ENCODE assay signal across 18 cellular contexts in genomic region chr9:108325406-108325805, GRCh38.
DNase-seq lines count a peak whose midpoint lies in the region; ATAC-seq and TF ChIP-seq lines count a peak whose summit lies in the region.
"Had no signal": no experiment of that assay in that cellular context is flagged by ENCODE, and none has a peak within 500 bp of the region (broad histone marks: within the 10 kb centered on the region; RNA-seq: fewer than 3 reads in every experiment).

No MANE protein-coding gene starts in this region.

- peak; percentile 10 to 27 for DNase-seq in NOMO-1 (lab: John Stamatoyannopoulos, UW; ENCODE audit: unreplicated experiment in 2 of 2)
- no peak for DNase-seq in NOMO-1 treated with DMSO at 0.1 percent for 48 hours (lab: John Stamatoyannopoulos, UW; ENCODE audit: unreplicated experiment)
- peak; percentile 12 for DNase-seq in NOMO-1 treated with dmso at 0.1 percent for 144 hours (lab: John Stamatoyannopoulos, UW; ENCODE audit: unreplicated experiment)
- DNase-seq in immature natural killer cell, result no peak
- no peak for DNase-seq in activated CD4-positive, alpha-beta T cell treated with anti-CD3 and anti-CD28 coated beads, Interleukin-2, amount 10 ng/mL, durations not matched to agents 24 days and 14 days
- DNase-seq: AML-193; CD4-positive, alpha-beta memory T cell; DMS153; DMS79; GDM1; GOT3; H9; IMR-90 had no signal

- H3K27ac Mint-ChIP-seq in immature natural killer cell, result no peak overlapping the region
- H3K27ac Mint-ChIP-seq in activated CD4-positive, alpha-beta T cell treated with anti-CD3 and anti-CD28 coated beads, Interleukin-2, amount 10 ng/mL, durations not matched to agents 24 days and 14 days, result no peak overlapping the region
- H3K27ac Mint-ChIP-seq: CD4-positive, alpha-beta memory T cell had no signal

- peaks cover 7 to 41% (median 17%) of the 10 kb centered on the region in 6 donors for H3K9me3 Mint-ChIP-seq in immature natural killer cell
- H3K9me3 Mint-ChIP-seq in activated CD4-positive, alpha-beta T cell treated with anti-CD3 and anti-CD28 coated beads, Interleukin-2, amount 10 ng/mL, durations not matched to agents 24 days and 14 days, result peaks cover 23% of the 10 kb centered on the region

- peaks cover 8 to 9% of the 10 kb centered on the region in 2 experiments for H3K4me1 ChIP-seq in neutrophil (ENCODE audit: control insufficient read depth in 1 of 2, insufficient read depth in 1 of 2, low read depth in 1 of 2, low read length in 1 of 2)
- H3K4me1 ChIP-seq: A549 had no signal

- TF ChIP-seq CTCF in neutrophil (IDR thresholded peaks at IDR 0.05), result peak; percentile 31

- no peaks in the 10 kb centered on the region for H3K36me3 ChIP-seq in neutrophil

- ATAC-seq in GM18519 (IDR thresholded peaks at IDR 0.05; ENCODE audit: low FRiP score, unreplicated experiment), result no peak
- ATAC-seq: A549 had no signal

- H3K27ac ChIP-seq in neutrophil, result peak overlapping the region; percentile 28
- H3K27ac ChIP-seq: 22Rv1, A549, C4-2B had no signal

- H3K4me3 Mint-ChIP-seq in immature natural killer cell, result no peak overlapping the region
- no peak overlapping the region for H3K4me3 Mint-ChIP-seq in activated CD4-positive, alpha-beta T cell treated with anti-CD3 and anti-CD28 coated beads, Interleukin-2, amount 10 ng/mL, durations not matched to agents 24 days and 14 days
- H3K4me3 Mint-ChIP-seq: CD4-positive, alpha-beta memory T cell; H9 had no signal

- no peaks in the 10 kb centered on the region for H3K27me3 ChIP-seq in neutrophil

- H3K27me3 Mint-ChIP-seq in immature natural killer cell (ENCODE audit: low read depth in 3 of 3), result peaks cover 0 to 4% (median 0%) of the 10 kb centered on the region in 3 donors
- H3K27me3 Mint-ChIP-seq in activated CD4-positive, alpha-beta T cell treated with anti-CD3 and anti-CD28 coated beads, Interleukin-2, amount 10 ng/mL, durations not matched to agents 24 days and 14 days, result no peaks in the 10 kb centered on the region
- H3K27me3 Mint-ChIP-seq: CD4-positive, alpha-beta memory T cell had no signal

- H3K36me3 Mint-ChIP-seq in immature natural killer cell, result peaks cover 0 to 5% (median 0%) of the 10 kb centered on the region in 3 donors
- H3K36me3 Mint-ChIP-seq in activated CD4-positive, alpha-beta T cell treated with anti-CD3 and anti-CD28 coated beads, Interleukin-2, amount 10 ng/mL, durations not matched to agents 24 days and 14 days (ENCODE audit: low read depth), result no peaks in the 10 kb centered on the region

- no peak overlapping the region for H3K4me3 ChIP-seq in neutrophil (ENCODE audit: low read depth in 1 of 2, low read length in 1 of 2)
- H3K4me3 ChIP-seq: A549 had no signal

- no peaks in the 10 kb centered on the region for H3K4me1 Mint-ChIP-seq in immature natural killer cell
- H3K4me1 Mint-ChIP-seq in activated CD4-positive, alpha-beta T cell treated with anti-CD3 and anti-CD28 coated beads, Interleukin-2, amount 10 ng/mL, durations not matched to agents 24 days and 14 days, result no peaks in the 10 kb centered on the region
- H3K4me1 Mint-ChIP-seq: CD4-positive, alpha-beta memory T cell; H9 had no signal

- no peaks in the 10 kb centered on the region for H3K9me3 ChIP-seq in neutrophil

- intact Hi-C loops in activated CD4-positive, alpha-beta T cell treated with anti-CD3 and anti-CD28 coated beads, Interleukin-2, amount 10 ng/mL, durations not matched to agents 24 days and 14 days (cut with micrococcal nuclease), result no loop called here

Comparison
In these comparisons a context has a peak if more than half of its experiments do, and no peak if none do; other contexts are left out.
1. DNase-seq: peak in NOMO-1 (2 of 2) and NOMO-1 treated with dmso at 0.1 percent for 144 hours (single experiment); none in NOMO-1 treated with DMSO at 0.1 percent for 48 hours (single experiment), immature natural killer cell (0 of 3) and activated CD4-positive, alpha-beta T cell treated with anti-CD3 and anti-CD28 coated beads, Interleukin-2, amount 10 ng/mL, durations not matched to agents 24 days and 14 days (single experiment).